8 cellular contexts compared by ENCODE assay signal in the genomic region with DNA sequence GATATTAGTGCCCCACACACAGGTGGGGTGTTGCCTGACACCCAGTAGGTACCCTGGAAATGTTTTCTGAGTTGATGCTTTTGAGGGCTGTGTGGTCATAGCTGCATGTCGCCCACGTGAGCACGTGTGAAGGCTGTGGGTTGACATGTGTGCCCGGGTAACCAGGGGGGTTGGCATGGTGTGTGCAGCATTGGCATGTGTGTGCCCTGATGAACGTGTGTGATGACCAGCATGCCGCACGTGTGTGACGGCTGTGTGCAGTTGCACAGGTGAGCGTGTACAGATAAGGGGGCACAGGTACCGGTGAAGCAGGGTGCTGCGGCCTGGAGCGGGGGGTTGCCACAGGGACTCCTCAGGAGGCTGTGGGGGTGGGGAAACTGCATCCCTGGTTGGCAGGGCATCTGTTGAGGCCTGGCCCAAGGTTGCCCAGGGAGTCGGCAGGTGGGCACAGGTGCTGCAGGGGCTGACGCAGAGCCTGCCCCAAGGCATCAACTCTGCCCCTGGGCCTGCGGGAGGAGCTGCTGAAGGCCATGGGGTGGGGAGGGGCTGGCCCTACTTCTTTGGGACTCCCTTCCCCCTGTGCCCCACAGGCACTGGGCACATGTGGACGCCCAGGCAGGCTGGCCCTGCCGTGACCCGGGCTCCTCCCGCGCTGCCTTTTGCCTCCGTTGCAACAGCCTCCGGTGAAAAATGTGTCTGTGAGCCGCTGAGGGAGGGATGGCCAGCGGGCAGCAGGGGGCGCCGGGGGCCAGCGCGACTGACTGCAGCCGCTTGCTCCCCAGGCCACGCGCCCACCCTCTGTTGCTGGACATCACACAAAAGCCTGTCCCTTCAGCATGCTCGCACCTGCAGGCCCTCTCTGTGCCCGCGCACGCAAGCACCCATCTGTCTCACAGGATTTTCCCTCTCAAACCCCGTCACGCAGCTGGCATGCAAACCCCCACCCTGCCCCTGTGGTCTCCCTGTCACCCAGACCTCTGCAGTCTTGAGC. TPM values are rescaled to one million over a fixed set of nuclear protein-coding genes. Genes with fewer than 3 reads are reported as not detected.
DNase-seq lines count a peak whose midpoint lies in the region; ATAC-seq and TF ChIP-seq lines count a peak whose summit lies in the region.

No MANE protein-coding gene starts in this region.

- H3K4me3 ChIP-seq in foreskin fibroblast (ENCODE audit: low read depth in 1 of 2, low read length in 2 of 2) = no peak overlapping the region

- ATAC-seq in HG03095 (IDR thresholded peaks at IDR 0.05; ENCODE audit: unreplicated experiment) (no peak), HG02938 (IDR thresholded peaks at IDR 0.05; ENCODE audit: unreplicated experiment) (no peak), HG02798 (IDR thresholded peaks at IDR 0.05; ENCODE audit: poor library complexity, unreplicated experiment) (no peak)

- peak; percentile 80 for TF ChIP-seq CTCF in 22Rv1 (IDR thresholded peaks at IDR 0.05)
- TF ChIP-seq CTCF in foreskin fibroblast (IDR thresholded peaks at IDR 0.05; ENCODE audit: low read depth, low read length) = peak; percentile 49

- H3K27ac ChIP-seq in 22Rv1 = no peak overlapping the region

- peak; percentile 51 for DNase-seq in ELR (ENCODE audit: low read depth)
- DNase-seq in foreskin fibroblast = peak in 1 of 2 donors; percentile 43
- no peak for DNase-seq in stimulated activated naive CD4-positive, alpha-beta T cell (lab: John Stamatoyannopoulos, UW)

TF ChIP-seq in PFSK-1, 5 proteins besides CTCF, POLR2A, EP300 and RAD21:
- TF ChIP-seq, protein P1, sequence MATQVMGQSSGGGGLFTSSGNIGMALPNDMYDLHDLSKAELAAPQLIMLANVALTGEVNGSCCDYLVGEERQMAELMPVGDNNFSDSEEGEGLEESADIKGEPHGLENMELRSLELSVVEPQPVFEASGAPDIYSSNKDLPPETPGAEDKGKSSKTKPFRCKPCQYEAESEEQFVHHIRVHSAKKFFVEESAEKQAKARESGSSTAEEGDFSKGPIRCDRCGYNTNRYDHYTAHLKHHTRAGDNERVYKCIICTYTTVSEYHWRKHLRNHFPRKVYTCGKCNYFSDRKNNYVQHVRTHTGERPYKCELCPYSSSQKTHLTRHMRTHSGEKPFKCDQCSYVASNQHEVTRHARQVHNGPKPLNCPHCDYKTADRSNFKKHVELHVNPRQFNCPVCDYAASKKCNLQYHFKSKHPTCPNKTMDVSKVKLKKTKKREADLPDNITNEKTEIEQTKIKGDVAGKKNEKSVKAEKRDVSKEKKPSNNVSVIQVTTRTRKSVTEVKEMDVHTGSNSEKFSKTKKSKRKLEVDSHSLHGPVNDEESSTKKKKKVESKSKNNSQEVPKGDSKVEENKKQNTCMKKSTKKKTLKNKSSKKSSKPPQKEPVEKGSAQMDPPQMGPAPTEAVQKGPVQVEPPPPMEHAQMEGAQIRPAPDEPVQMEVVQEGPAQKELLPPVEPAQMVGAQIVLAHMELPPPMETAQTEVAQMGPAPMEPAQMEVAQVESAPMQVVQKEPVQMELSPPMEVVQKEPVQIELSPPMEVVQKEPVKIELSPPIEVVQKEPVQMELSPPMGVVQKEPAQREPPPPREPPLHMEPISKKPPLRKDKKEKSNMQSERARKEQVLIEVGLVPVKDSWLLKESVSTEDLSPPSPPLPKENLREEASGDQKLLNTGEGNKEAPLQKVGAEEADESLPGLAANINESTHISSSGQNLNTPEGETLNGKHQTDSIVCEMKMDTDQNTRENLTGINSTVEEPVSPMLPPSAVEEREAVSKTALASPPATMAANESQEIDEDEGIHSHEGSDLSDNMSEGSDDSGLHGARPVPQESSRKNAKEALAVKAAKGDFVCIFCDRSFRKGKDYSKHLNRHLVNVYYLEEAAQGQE (IDR thresholded peaks at IDR 0.05; ENCODE audit: insufficient read depth in 1 of 2, low read depth in 2 of 2, low read length in 2 of 2) = no peak
- TF ChIP-seq POLR2AphosphoS5 (IDR thresholded peaks at IDR 0.05; ENCODE audit: low read depth, low read length) = no peak
- TF ChIP-seq FOXP2 (optimal IDR thresholded peaks at IDR 0.05; ENCODE audit: borderline replicate concordance, extremely low read depth, extremely low read length, insufficient read depth) = peak; percentile 20
- TF ChIP-seq TAF1 (IDR thresholded peaks at IDR 0.05; ENCODE audit: borderline replicate concordance, insufficient read depth, low read length) = no peak
- TF ChIP-seq SIN3A (IDR thresholded peaks at IDR 0.05; ENCODE audit: borderline replicate concordance, insufficient read depth, low read length) = no peak

RNA-seq across cellular contexts. Expression of a gene that starts 2.2 kb away (rescaled TPM):
- polyA plus RNA-seq in PFSK-1 (2012; ENCODE audit: insufficient read length, low read depth) = 0.08 TPM
